ENCODE assay signal across 8 cellular contexts in genomic region chrX:56729152-56729557, GRCh38. TPM values are rescaled to one million over a fixed set of nuclear protein-coding genes. Genes with fewer than 3 reads are reported as not detected.
A peak's percentile ranks its signal among the peaks of the same experiment; 100 is the strongest.
DNase-seq lines count a peak whose midpoint lies in the region; ATAC-seq, FAIRE-seq and TF ChIP-seq lines count a peak whose summit lies in the region.

TSS of gene NBDY (plus strand) at chrX:56729243. CDS start at chrX:56729354, 111 bp downstream.

- H4K5ac ChIP-seq in H1 (ENCODE audit: insufficient read length, low read depth, low read length): peak within 1 kb of the TSS; percentile 76

- no peak within 1 kb of the TSS for H2BK12ac ChIP-seq in H1 (ENCODE audit: low read depth, low read length)

- H3K27ac ChIP-seq in 22Rv1 (peak within 1 kb of the TSS; percentile 57), H1 (ENCODE audit: low read depth, low read length) (peak within 1 kb of the TSS; percentile 85; the same call in 1 of the 2 replicates)

- peak within 1 kb of the TSS; percentile 59 for H3K56ac ChIP-seq in H1 (replicated peaks; ENCODE audit: insufficient read length, low read depth, low read length)

- no peaks in the 10 kb centered on the region for H3K4me1 ChIP-seq in H1 (replicated peaks in 1 of 4; ENCODE audit: control insufficient read depth in 3 of 4, insufficient read depth in 4 of 4, low read length in 3 of 4)

- no peak within 1 kb of the TSS for H2BK15ac ChIP-seq in H1 (ENCODE audit: low read length)

- no peak for TF ChIP-seq CTCF in 22Rv1 (IDR thresholded peaks at IDR 0.05)
- TF ChIP-seq CTCF in H1 (IDR thresholded peaks at IDR 0.05; ENCODE audit: control extremely low read depth in 1 of 3, insufficient read depth in 1 of 3, low read depth in 1 of 3, low read length in 3 of 3): no peak

- no peaks in the 10 kb centered on the region for H3K27me3 Mint-ChIP-seq in activated CD4-positive, alpha-beta T cell treated with anti-CD3 and anti-CD28 coated beads, Interleukin-2, amount 10 ng/mL, durations not matched to agents 24 days and 14 days
- H3K27me3 Mint-ChIP-seq in stimulated activated naive B cell treated with anti-CD40 and anti-IgM and Interleukin-4, amounts not matched to agents 10 μg/mL and 1 μg/mL and 100 μg/mL, for 72 hours: peaks cover 0 to 4% of the 10 kb centered on the region in 2 donors

- H2BK20ac ChIP-seq in H1 (ENCODE audit: low read length): no peak within 1 kb of the TSS

- H3K4me3 ChIP-seq in H1 (ENCODE audit: extremely low read depth in 1 of 4, insufficient read depth in 2 of 4, low read depth in 3 of 4, low read length in 4 of 4): peak within 1 kb of the TSS; percentile 76 to 93 (median 84)

- no peak within 1 kb of the TSS for H2BK120ac ChIP-seq in H1 (replicated peaks; ENCODE audit: low read depth, low read length)

- peaks cover 18% of the 10 kb centered on the region for H3K4me1 Mint-ChIP-seq in activated CD4-positive, alpha-beta T cell treated with anti-CD3 and anti-CD28 coated beads, Interleukin-2, amount 10 ng/mL, durations not matched to agents 24 days and 14 days
- H3K4me1 Mint-ChIP-seq in stimulated activated naive B cell treated with anti-CD40 and anti-IgM and Interleukin-4, amounts not matched to agents 10 μg/mL and 1 μg/mL and 100 μg/mL, for 72 hours: peaks cover 5% of the 10 kb centered on the region in 2 donors

- WGBS in H1 (ENCODE audit: extremely low coverage in 1 of 2, insufficient coverage in 1 of 2, insufficient read length in 1 of 2, insufficient replicate concordance in 2 of 2, low coverage in 1 of 2, low lambda C conversion rate in 2 of 2, missing lambda C conversion rate in 1 of 2), 2 experiments: 3% methylated on average over 13 of the region's 22 CpGs; no CpG with 5 or more reads in 1 of the 2 experiments

- CTCF ChIA-PET in H1 (lab: Charles Lee; ENCODE audit: partially characterized antibody): no interaction called here

- no peak within 1 kb of the TSS for H3K14ac ChIP-seq in H1 (ENCODE audit: insufficient read length)

- TF ChIP-seq POLR2A in GM12891 (IDR thresholded peaks at IDR 0.05; ENCODE audit: low read depth, low read length): peak; percentile 57
- TF ChIP-seq POLR2A in H1 (IDR thresholded peaks at IDR 0.05; ENCODE audit: control extremely low read depth in 1 of 2, low read depth in 2 of 2, low read length in 2 of 2): peak; percentile 33 to 80

- H3K79me2 ChIP-seq in H1 (ENCODE audit: control insufficient read depth in 1 of 2, insufficient read depth in 2 of 2, low read length in 2 of 2): peaks cover 0 to 37% of the 10 kb centered on the region in 2 experiments; a peak in 2 of 4 replicates

- intact Hi-C loops in activated CD4-positive, alpha-beta T cell treated with anti-CD3 and anti-CD28 coated beads, Interleukin-2, amount 10 ng/mL, durations not matched to agents 24 days and 14 days (cut with micrococcal nuclease): loop anchor here (1.0 to 5.0 kb wide), 3 partner anchors 267 to 364 kb away; no protein-coding TSS in a partner anchor

- peak within 1 kb of the TSS; percentile 85; the same call in 1 of the 2 replicates for H4K8ac ChIP-seq in H1 (ENCODE audit: extremely low read depth, insufficient read depth, low read length)

- peak; percentile 68 for ATAC-seq in HG02884 (IDR thresholded peaks at IDR 0.05; ENCODE audit: unreplicated experiment)
- peak; percentile 83 to 89 for ATAC-seq in stimulated activated naive B cell treated with anti-CD40 and anti-IgM and Interleukin-4, amounts not matched to agents 10 μg/mL and 1 μg/mL and 100 μg/mL, for 72 hours (replicated peaks)

- H3K9me3 ChIP-seq in H1 (ENCODE audit: insufficient read depth in 2 of 2, low read depth in 1 of 2, low read length in 1 of 2): no peaks in the 10 kb centered on the region

- H2BK5ac ChIP-seq in H1 (ENCODE audit: low read depth, low read length): no peak within 1 kb of the TSS

- H3K4me3 Mint-ChIP-seq in activated CD4-positive, alpha-beta T cell treated with anti-CD3 and anti-CD28 coated beads, Interleukin-2, amount 10 ng/mL, durations not matched to agents 24 days and 14 days: peak within 1 kb of the TSS; percentile 94
- peak within 1 kb of the TSS; percentile 88 to 89 for H3K4me3 Mint-ChIP-seq in stimulated activated naive B cell treated with anti-CD40 and anti-IgM and Interleukin-4, amounts not matched to agents 10 μg/mL and 1 μg/mL and 100 μg/mL, for 72 hours

- H3K27ac Mint-ChIP-seq in activated CD4-positive, alpha-beta T cell treated with anti-CD3 and anti-CD28 coated beads, Interleukin-2, amount 10 ng/mL, durations not matched to agents 24 days and 14 days: peak within 1 kb of the TSS; percentile 89
- H3K27ac Mint-ChIP-seq in stimulated activated naive B cell treated with anti-CD40 and anti-IgM and Interleukin-4, amounts not matched to agents 10 μg/mL and 1 μg/mL and 100 μg/mL, for 72 hours: peak within 1 kb of the TSS; percentile 89

- no peak within 1 kb of the TSS for H3K23ac ChIP-seq in H1 (ENCODE audit: insufficient read length)

- H4K20me1 ChIP-seq in H1 (replicated peaks in 1 of 2; ENCODE audit: control insufficient read depth in 1 of 2, insufficient read depth in 2 of 2, low read length in 2 of 2): no peaks in the 10 kb centered on the region

- H3K36me3 Mint-ChIP-seq in activated CD4-positive, alpha-beta T cell treated with anti-CD3 and anti-CD28 coated beads, Interleukin-2, amount 10 ng/mL, durations not matched to agents 24 days and 14 days (ENCODE audit: low read depth): peaks cover 1% of the 10 kb centered on the region
- no peaks in the 10 kb centered on the region for H3K36me3 Mint-ChIP-seq in stimulated activated naive B cell treated with anti-CD40 and anti-IgM and Interleukin-4, amounts not matched to agents 10 μg/mL and 1 μg/mL and 100 μg/mL, for 72 hours

- H3K9me3 Mint-ChIP-seq in activated CD4-positive, alpha-beta T cell treated with anti-CD3 and anti-CD28 coated beads, Interleukin-2, amount 10 ng/mL, durations not matched to agents 24 days and 14 days: no peaks in the 10 kb centered on the region
- no peaks in the 10 kb centered on the region for H3K9me3 Mint-ChIP-seq in stimulated activated naive B cell treated with anti-CD40 and anti-IgM and Interleukin-4, amounts not matched to agents 10 μg/mL and 1 μg/mL and 100 μg/mL, for 72 hours

- no peak for TF ChIP-seq RAD21 in H1 (IDR thresholded peaks at IDR 0.05 in 1 of 2, conservative IDR thresholded peaks at IDR 0.05 in 1 of 2; ENCODE audit: low read depth in 2 of 2, low read length in 2 of 2)

- no peak within 1 kb of the TSS for H3K4ac ChIP-seq in H1 (replicated peaks; ENCODE audit: insufficient read length, low read depth, low read length)

- peak within 1 kb of the TSS; percentile 53 to 68 for H3K4me2 ChIP-seq in H1 (ENCODE audit: insufficient read depth in 1 of 2, low read depth in 2 of 2, low read length in 2 of 2)

- no peaks in the 10 kb centered on the region for H3K79me1 ChIP-seq in H1 (ENCODE audit: low read depth, low read length)

- DNase-seq in GM12891 (ENCODE audit: insufficient read length, low spot score) (no peak), NCI-H2227 (lab: John Stamatoyannopoulos, UW; ENCODE audit: unreplicated experiment) (peak; percentile 70), H1 (ENCODE audit: low read depth in 1 of 2, low spot score in 2 of 2) (peak in 1 of 2 experiments; percentile 53), medulla oblongata (ENCODE audit: extremely low spot score) (peak; percentile 62)
- DNase-seq in activated CD4-positive, alpha-beta T cell treated with anti-CD3 and anti-CD28 coated beads, Interleukin-2, amount 10 ng/mL, durations not matched to agents 24 days and 14 days: peak; percentile 75
- peak; percentile 18 for DNase-seq in stimulated activated naive B cell treated with anti-CD40 and anti-IgM and Interleukin-4, amounts not matched to agents 10 μg/mL and 1 μg/mL and 100 μg/mL, for 72 hours

- no peak within 1 kb of the TSS for H2AK5ac ChIP-seq in H1 (ENCODE audit: low read depth, low read length)

- H3K27me3 ChIP-seq in H1 (replicated peaks in 1 of 4; ENCODE audit: control insufficient read depth in 3 of 4, extremely low read depth in 1 of 4, insufficient read depth in 3 of 4, low read length in 3 of 4): no peaks in the 10 kb centered on the region

- TF ChIP-seq EP300 in H1 (IDR thresholded peaks at IDR 0.05; ENCODE audit: borderline replicate concordance in 1 of 2, low read depth in 2 of 2, low read length in 2 of 2): no peak

- no peaks in the 10 kb centered on the region; a peak in 1 of 8 replicates for H3K36me3 ChIP-seq in H1 (ENCODE audit: control insufficient read depth in 2 of 4, insufficient read depth in 4 of 4, low read length in 3 of 4)

- no peak within 1 kb of the TSS; the same call in 1 of the 2 replicates for H3K18ac ChIP-seq in H1 (ENCODE audit: extremely low read depth, low read length)

- H2AFZ ChIP-seq in H1 (ENCODE audit: low read length): no peak within 1 kb of the TSS

- H3K9ac ChIP-seq in H1 (replicated peaks in 1 of 4; ENCODE audit: extremely low read depth in 1 of 4, low read depth in 3 of 4, low read length in 3 of 4): peak within 1 kb of the TSS; percentile 57 to 89 (median 68)

- peak; percentile 43 for FAIRE-seq in GM12891 (lab: Jason Lieb, UNC)
- FAIRE-seq in H1 (lab: Jason Lieb, UNC): no peak

- H4K91ac ChIP-seq in H1 (replicated peaks; ENCODE audit: insufficient read length, low read length): no peak within 1 kb of the TSS

- POLR2A ChIA-PET in H1 (lab: Charles Lee; ENCODE audit: partially characterized antibody): no interaction called here

- H3K23me2 ChIP-seq in H1 (ENCODE audit: low read depth, low read length): no peaks in the 10 kb centered on the region

TF ChIP-seq in GM12891, 5 proteins besides CTCF, POLR2A, EP300 and RAD21:
- TF ChIP-seq TAF1 (IDR thresholded peaks at IDR 0.05; ENCODE audit: low read depth, low read length) (peak; percentile 17; the same call in 1 of the 2 replicates), SPI1 (IDR thresholded peaks at IDR 0.05; ENCODE audit: low read depth, low read length) (no peak)

TF ChIP-seq in H1, 55 proteins besides CTCF, POLR2A, EP300 and RAD21 (continues in another document):
- TF ChIP-seq KDM1A (IDR thresholded peaks at IDR 0.05; ENCODE audit: borderline replicate concordance, low read length) (no peak), ASH2L (IDR thresholded peaks at IDR 0.05; ENCODE audit: low read length) (peak; percentile 83), SIX5 (IDR thresholded peaks at IDR 0.05; ENCODE audit: low read depth, low read length) (no peak), RFX5 (IDR thresholded peaks at IDR 0.05; ENCODE audit: borderline replicate concordance, low read depth, low read length) (no peak), JUND (IDR thresholded peaks at IDR 0.05; ENCODE audit: low read length) (no peak)

RNA-seq across cellular contexts. Expression of gene NBDY, which starts in this region (rescaled TPM):
- polyA plus RNA-seq in GM12891 (2012; ENCODE audit: low read depth, missing spikeins): 37.7 TPM
- total RNA-seq in activated CD4-positive, alpha-beta T cell treated with anti-CD3 and anti-CD28 coated beads, Interleukin-2, amount 10 ng/mL, durations not matched to agents 24 days and 14 days: 29.8 and 29.9 TPM in 2 replicates
- total RNA-seq in H1 (2021; fragmentation: NEBNext Ultra II Directional; extraction: Animal tissue kit (Norgen Biotek cat#: 25700)): 57.8 and 66.0 TPM in 2 replicates
- polyA plus RNA-seq in H1 (2011; rRNA removed): 42.3 and 50.9 TPM in 2 replicates
- 26.6 TPM for polyA plus RNA-seq in H1 (2011; cell fraction: cytosol; rRNA removed)
- 50.0 TPM for polyA plus RNA-seq in H1 (2011; cell fraction: nucleus; rRNA removed)
- polyA plus RNA-seq in H1 (2012, experiment 1 of 2): 48.8 to 69.7 TPM (median 58.0 TPM) in 4 replicates
- 47.6 TPM for polyA plus RNA-seq in H1 (2012, experiment 2 of 2)
- polyA plus RNA-seq in H1 (2013, experiment 1 of 2): 96.4 TPM
- 98.4 TPM for polyA plus RNA-seq in H1 (2013, experiment 2 of 2)
- 15.1 and 15.6 TPM in 2 replicates for polyA minus RNA-seq in H1 (2011; rRNA and poly(A)+ RNA removed)
- 19.3 TPM for polyA minus RNA-seq in H1 (2011; cell fraction: cytosol; rRNA and poly(A)+ RNA removed)
- polyA minus RNA-seq in H1 (2011; cell fraction: nucleus; rRNA and poly(A)+ RNA removed): 25.8 TPM
